8 cellular contexts compared by ENCODE assay signal in genomic region chr1:8816831-8817412, GRCh38. TPM values are rescaled to one million over a fixed set of nuclear protein-coding genes. Genes with fewer than 3 reads are reported as not detected.
DNase-seq lines count a peak whose midpoint lies in the region; ATAC-seq, FAIRE-seq and TF ChIP-seq lines count a peak whose summit lies in the region.

No MANE protein-coding gene starts in this region.

- H3K79me2 ChIP-seq in GM12878 (ENCODE audit: control insufficient read depth, insufficient read depth, low read length) = peaks cover 54% of the 10 kb centered on the region

- in situ Hi-C loops in GM12878 (cut with MboI) = no loop called here

- H3K4me1 ChIP-seq in SJSA1 (replicated peaks) = peaks cover 58% of the 10 kb centered on the region
- no peaks in the 10 kb centered on the region for H3K4me1 ChIP-seq in GM12878 (ENCODE audit: control insufficient read depth, insufficient read depth, low read length)

- peak overlapping the region; percentile 36 for H3K4me2 ChIP-seq in GM12878 (ENCODE audit: control insufficient read depth, insufficient read depth)

- TF ChIP-seq EP300 in GM12878 (IDR thresholded peaks at IDR 0.05; ENCODE audit: borderline replicate concordance in 1 of 2, control insufficient read depth in 1 of 2, low read depth in 2 of 2, low read length in 2 of 2) = no peak

- under 1% methylated on average over 27 of the region's 41 CpGs for WGBS in GM12878 (ENCODE audit: insufficient coverage, insufficient replicate concordance, low lambda C conversion rate, missing lambda C conversion rate)

- SMC1A ChIA-PET in GM12878 (lab: Charles Lee; ENCODE audit: uncharacterized antibody, unreplicated experiment) = interaction anchor here (0.9 to 3.5 kb wide), 6 partner anchors 13 to 90 kb away, joined by 3 to 22 read pairs (median 4); no protein-coding TSS in a partner anchor

- no peak for TF ChIP-seq CTCF in GM12878 (IDR thresholded peaks at IDR 0.05 in 2 of 3, conservative IDR thresholded peaks at IDR 0.05 in 1 of 3; ENCODE audit: control insufficient read depth in 2 of 3, extremely low read depth in 1 of 3, insufficient read depth in 1 of 3, low read depth in 3 of 3, low read length in 3 of 3)

- peak; percentile 54 for FAIRE-seq in GM12878 (lab: Jason Lieb, UNC)

- H3K27ac ChIP-seq in SJSA1 (peak overlapping the region; percentile 58), GM12878 (ENCODE audit: control insufficient read depth, insufficient read depth) (peak overlapping the region; percentile 95), skin epidermis (peak overlapping the region; percentile 60 to 98 (median 93))

- H3K9me3 ChIP-seq in SJSA1 (replicated peaks) (no peaks in the 10 kb centered on the region), GM12878 (replicated peaks; ENCODE audit: control insufficient read depth, insufficient read depth, low read length) (no peaks in the 10 kb centered on the region)

- CTCF ChIA-PET in GM12878 (lab: Yijun Ruan, JAX) = interaction anchor here (1.0 to 2.3 kb wide), 4 partner anchors 54 to 110 kb away, joined by 3 to 15 read pairs (median 7); no protein-coding TSS in a partner anchor

- no peaks in the 10 kb centered on the region for H3K36me3 ChIP-seq in H7 (replicated peaks; ENCODE audit: control insufficient read depth, insufficient read depth, low read length)
- no peaks in the 10 kb centered on the region for H3K36me3 ChIP-seq in SJSA1
- no peaks in the 10 kb centered on the region for H3K36me3 ChIP-seq in GM12878 (ENCODE audit: control insufficient read depth in 2 of 2, insufficient read depth in 2 of 2, low read length in 1 of 2)

- H3K27me3 ChIP-seq in H7 (ENCODE audit: control insufficient read depth, insufficient read depth, low read length) (no peaks in the 10 kb centered on the region), SJSA1 (replicated peaks) (no peaks in the 10 kb centered on the region), GM12878 (replicated peaks in 1 of 2; ENCODE audit: control insufficient read depth in 2 of 2, insufficient read depth in 2 of 2, low read length in 1 of 2) (no peaks in the 10 kb centered on the region)

- H4K20me1 ChIP-seq in GM12878 (ENCODE audit: control insufficient read depth, insufficient read depth) = no peaks in the 10 kb centered on the region

- intact Hi-C loops in GM12878 (cut with micrococcal nuclease; ENCODE audit: unreplicated experiment) = loop anchor here (5.0 kb wide), 1 partner anchor 55 kb away; no protein-coding TSS in a partner anchor

- peak overlapping the region; percentile 95 for H3K9ac ChIP-seq in GM12878 (ENCODE audit: control insufficient read depth, insufficient read depth, low read length)

- H3K4me3 ChIP-seq in H7 (ENCODE audit: insufficient read depth, low read depth, low read length) (peak overlapping the region; percentile 80), SJSA1 (peak overlapping the region; percentile 58), GM12878 (peak overlapping the region; percentile 91), skin epidermis (peak overlapping the region; percentile 65 to 91 (median 85))

- ATAC-seq in GM12878 = peak; percentile 52

- TF ChIP-seq POLR2A in GM12878 (IDR thresholded peaks at IDR 0.05; ENCODE audit: low read depth, low read length) = peak; percentile 71

- RAD21 ChIA-PET in GM12878 (lab: Charles Lee; ENCODE audit: unreplicated experiment) = interaction anchor here (0.6 to 1.9 kb wide), 3 partner anchors 17 to 56 kb away, joined by 3 to 5 read pairs (median 5); no protein-coding TSS in a partner anchor

- DNase-seq in EL (peak; percentile 13), H7 (peak; percentile 63), SJSA1 (ENCODE audit: low read depth in 1 of 2, low spot score in 2 of 2) (peak; percentile 44), GM12878 (ENCODE audit: low read depth, low spot score) (peak; percentile 34), iPS-NIHi7 (ENCODE audit: extremely low spot score) (peak; percentile 31), Kasumi-1 (lab: John Stamatoyannopoulos, UW) (no peak), GM19238 (ENCODE audit: insufficient read length, low spot score) (no peak)

- no TSS peak for BruUV-seq in GM12878 (replicated peaks; lab: Mats Ljungman, UMichigan)

- TF ChIP-seq RAD21 in GM12878 (IDR thresholded peaks at IDR 0.05; ENCODE audit: insufficient read depth, low read depth, low read length) = no peak

- POLR2A ChIA-PET in GM12878 (lab: Charles Lee) = interaction anchor here (0.6 to 3.4 kb wide), 8 partner anchors 9 to 826 kb away, joined by 3 to 27 read pairs (median 5); no protein-coding TSS in a partner anchor

- peak overlapping the region; percentile 78 for H2AFZ ChIP-seq in GM12878 (ENCODE audit: control insufficient read depth, low read depth, low read length)

TF ChIP-seq in GM12878, 131 proteins besides CTCF, POLR2A, EP300 and RAD21 (continues in another document):
- TF ChIP-seq E4F1 (IDR thresholded peaks at IDR 0.05; ENCODE audit: borderline replicate concordance, partially characterized antibody) (no peak), RELA (IDR thresholded peaks at IDR 0.05; ENCODE audit: borderline replicate concordance, partially characterized antibody) (no peak), PBX3 (IDR thresholded peaks at IDR 0.05; ENCODE audit: insufficient replicate concordance, low read depth, low read length) (no peak), MAX (IDR thresholded peaks at IDR 0.05; ENCODE audit: low read depth, low read length) (no peak), RUNX3 (IDR thresholded peaks at IDR 0.05; ENCODE audit: low read length) (peak; percentile 77), GATAD2B (conservative IDR thresholded peaks at IDR 0.05; ENCODE audit: low read depth) (no peak; the same call in 1 of the 2 replicates), BACH1 (IDR thresholded peaks at IDR 0.05; ENCODE audit: borderline replicate concordance) (no peak), NKRF (conservative IDR thresholded peaks at IDR 0.05) (no peak)

RNA-seq across cellular contexts. Expression of gene RERE, which starts 0.5 kb away (rescaled TPM):
- total RNA-seq in H7 (2014; rRNA removed; shearing (Covaris generic)) = 75.8 and 98.8 TPM in 2 replicates
- 15.7 and 25.4 TPM in 2 replicates for total RNA-seq in SJSA1 (2014; rRNA removed; shearing (Covaris generic))
- total RNA-seq in GM12878 (2013; cell fraction: nucleolus; rRNA removed) = 221 and 235 TPM in 2 replicates
- total RNA-seq in GM12878 (2014; rRNA removed) (27.6 and 41.7 TPM in 2 replicates), GM12878 (2014; rRNA removed; fragmentation: Illumina TruSeq; extraction: Trizol) (14.6 and 20.3 TPM in 2 replicates), GM12878 (2021) (58.9 and 60.5 TPM in 2 replicates)
- 14.5 TPM for polyA plus RNA-seq in GM12878 (2011; ENCODE audit: low read depth)
- polyA plus RNA-seq in GM12878 (2011; rRNA removed) (7.0 and 8.9 TPM in 2 replicates), GM12878 (2014; fragmentation: Illumina TruSeq; extraction: Trizol) (21.2 and 25.3 TPM in 2 replicates), GM12878 (2014; fragmentation: Nextera tagmentation; extraction: Ambion mirVana) (1 to 10 TPM; 5.2 to 5.9 TPM), GM12878 (2014; rRNA removed) (20.9 and 23.0 TPM in 2 replicates), GM12878 (2016; fragmentation: Nextera tagmentation; extraction: Ambion mirVana) (10 to 100 TPM; 15.8 to 20.2 TPM)
- 6.9 and 8.9 TPM in 2 replicates for polyA plus RNA-seq in GM12878 (2011; cell fraction: cytosol; rRNA removed)
- 35.2 and 62.7 TPM in 2 replicates for polyA plus RNA-seq in GM12878 (2011; cell fraction: nucleus; rRNA removed)
- polyA plus RNA-seq in GM12878 (2012) = 21.5 and 24.0 TPM in 2 replicates
- 76.2 and 90.7 TPM in 2 replicates for polyA minus RNA-seq in GM12878 (2011; rRNA and poly(A)+ RNA removed)
- polyA minus RNA-seq in GM12878 (2011; cell fraction: cytosol; rRNA and poly(A)+ RNA removed) = 35.8 and 43.2 TPM in 2 replicates
- 57.2 and 65.5 TPM in 2 replicates for polyA minus RNA-seq in GM12878 (2011; cell fraction: nucleus; rRNA and poly(A)+ RNA removed)

Comparison
In these comparisons a context has a peak if more than half of its experiments do, and no peak if none do; other contexts are left out.
1. DNase-seq: peak in EL (single experiment), H7 (single experiment), SJSA1 (2 of 2), GM12878 (single experiment) and iPS-NIHi7 (single experiment); none in Kasumi-1 (0 of 2) and GM19238 (single experiment).
2. Peak in every context shown above with its lines, with median percentiles within 50 percentile points of each other: H3K4me3 ChIP-seq and H3K27ac ChIP-seq.